Comparison of ENCODE assay signal across 8 cellular contexts in the genomic region with DNA sequence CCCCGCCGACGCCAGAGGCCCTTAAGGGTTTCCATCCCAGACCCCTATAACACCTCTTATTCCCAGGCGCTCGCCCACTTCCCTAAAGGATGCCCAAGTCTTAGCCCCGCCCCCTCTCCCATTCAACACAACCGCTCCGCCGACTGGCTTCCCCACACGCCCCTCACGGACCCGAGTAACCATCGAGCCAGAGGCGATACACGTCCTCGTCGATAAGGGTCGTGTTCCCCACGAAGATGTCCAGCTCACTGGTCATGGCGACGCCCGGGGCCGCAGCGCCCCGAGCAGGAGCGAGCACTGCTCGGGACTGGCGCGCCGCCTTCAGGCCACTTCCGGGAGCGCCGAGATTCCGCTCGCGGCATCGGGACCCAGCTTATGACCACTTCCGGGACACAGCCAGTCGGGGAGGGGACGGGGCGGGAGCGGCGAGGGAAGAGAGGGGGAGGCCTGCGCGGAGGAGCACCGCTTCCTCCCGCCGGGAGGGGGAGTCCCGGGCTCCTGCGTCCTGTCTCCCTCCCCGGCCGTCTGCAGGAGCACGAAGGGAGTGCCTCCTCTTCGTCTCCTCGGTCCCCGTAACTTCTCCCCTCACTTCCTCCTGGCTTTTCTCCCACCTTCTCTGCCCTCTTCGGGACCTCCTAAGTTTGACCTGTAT. TPM values are rescaled to one million over a fixed set of nuclear protein-coding genes. Genes with fewer than 3 reads are reported as not detected.
DNase-seq lines count a peak whose midpoint lies in the region; ATAC-seq and TF ChIP-seq lines count a peak whose summit lies in the region.

A gene (minus strand): TSS at position 309 of the 652 bp plus-strand sequence. CDS start 53 bp downstream, at position 256.

- no peaks in the 10 kb centered on the region for H3K9me2 ChIP-seq in OCI-LY1 (ENCODE audit: low read depth, low read length)

- H3K27ac ChIP-seq in OCI-LY1 (ENCODE audit: low read depth, low read length, poor library complexity, severe bottlenecking) = peak within 1 kb of the TSS; percentile 70

- peaks cover 5% of the 10 kb centered on the region for H3F3A ChIP-seq in OCI-LY1 (ENCODE audit: insufficient read depth, low read length)

- no peaks in the 10 kb centered on the region for H3K9me3 ChIP-seq in OCI-LY1 (ENCODE audit: low read length)

- DNase-seq in CMK (ENCODE audit: low read depth) (peak; percentile 97), HuH-7.5 (ENCODE audit: low spot score) (peak; percentile 97), endothelial cell (ENCODE audit: low spot score) (peak; percentile 99), midbrain (lab: John Stamatoyannopoulos, UW) (peak; percentile 98)
- peak; percentile 94 for DNase-seq in activated CD8-positive, alpha-beta memory T cell treated with anti-CD3 and anti-CD28 coated beads, Interleukin-2, amount 50 U/mL, for 4 hours
- DNase-seq in stimulated activated CD8-positive, alpha-beta memory T cell treated with anti-CD3 and anti-CD28 coated beads, Interleukin-15, amount 100 ng/mL, for 48 hours (ENCODE audit: low read depth in 2 of 2) = peak; percentile 95 to 96

- H3K79me2 ChIP-seq in OCI-LY1 (ENCODE audit: insufficient read depth, low read length) = no peaks in the 10 kb centered on the region

- peaks cover 58% of the 10 kb centered on the region for H3K4me1 ChIP-seq in OCI-LY1 (ENCODE audit: insufficient read depth, low read length, severe bottlenecking)

- H3K27me3 ChIP-seq in OCI-LY1 (ENCODE audit: insufficient read depth, low read length) = no peaks in the 10 kb centered on the region

- peaks cover 34% of the 10 kb centered on the region for H3K27me3 Mint-ChIP-seq in endothelial cell (ENCODE audit: unreplicated experiment)

- H3K9me3 Mint-ChIP-seq in endothelial cell (ENCODE audit: unreplicated experiment) = no peaks in the 10 kb centered on the region

- H3K4me2 ChIP-seq in OCI-LY1 (ENCODE audit: low read length) = peak within 1 kb of the TSS; percentile 100

- peaks cover 42% of the 10 kb centered on the region for H3K4me1 Mint-ChIP-seq in endothelial cell (ENCODE audit: unreplicated experiment)

- H3K27ac Mint-ChIP-seq in endothelial cell (ENCODE audit: unreplicated experiment) = peak within 1 kb of the TSS; percentile 90

- H3K4me3 Mint-ChIP-seq in endothelial cell (ENCODE audit: unreplicated experiment) = peak within 1 kb of the TSS; percentile 95

- peak within 1 kb of the TSS; percentile 50; the same call in 1 of the 2 replicates for H2AFZ ChIP-seq in OCI-LY1 (ENCODE audit: low read length)

- H3K36me3 Mint-ChIP-seq in endothelial cell (ENCODE audit: low read depth, unreplicated experiment) = peaks cover 15% of the 10 kb centered on the region

- H3K4me3 ChIP-seq in OCI-LY1 (ENCODE audit: low read depth, low read length, poor library complexity, severe bottlenecking) = peak within 1 kb of the TSS; percentile 98

- H3K36me3 ChIP-seq in OCI-LY1 (ENCODE audit: insufficient read depth, low read length) = peaks cover 30% of the 10 kb centered on the region

- peak; percentile 55 for ATAC-seq in GM21381 (IDR thresholded peaks at IDR 0.05; ENCODE audit: unreplicated experiment)

- no peaks in the 10 kb centered on the region for H4K20me1 ChIP-seq in OCI-LY1 (ENCODE audit: insufficient read depth, low read length)

- peak within 1 kb of the TSS; percentile 90 for H3K9ac ChIP-seq in OCI-LY1 (ENCODE audit: low read length)

- peak; percentile 77 for TF ChIP-seq CTCF in OCI-LY1 (IDR thresholded peaks at IDR 0.05; ENCODE audit: low read length)
- TF ChIP-seq CTCF in endothelial cell (IDR thresholded peaks at IDR 0.05; ENCODE audit: unreplicated experiment) = peak; percentile 91

RNA-seq across cellular contexts. Expression of the gene that starts here (rescaled TPM):
- total RNA-seq in endothelial cell (ENCODE audit: unreplicated experiment) = 75.6 TPM

Comparison
In these comparisons a context has a peak if more than half of its experiments do, and no peak if none do; other contexts are left out.
1. Peak in every context shown above with its lines: DNase-seq, ATAC-seq, H3K4me3 ChIP-seq and H3K27ac ChIP-seq.